1 cellular context compared by ENCODE assay signal in the genomic region with DNA sequence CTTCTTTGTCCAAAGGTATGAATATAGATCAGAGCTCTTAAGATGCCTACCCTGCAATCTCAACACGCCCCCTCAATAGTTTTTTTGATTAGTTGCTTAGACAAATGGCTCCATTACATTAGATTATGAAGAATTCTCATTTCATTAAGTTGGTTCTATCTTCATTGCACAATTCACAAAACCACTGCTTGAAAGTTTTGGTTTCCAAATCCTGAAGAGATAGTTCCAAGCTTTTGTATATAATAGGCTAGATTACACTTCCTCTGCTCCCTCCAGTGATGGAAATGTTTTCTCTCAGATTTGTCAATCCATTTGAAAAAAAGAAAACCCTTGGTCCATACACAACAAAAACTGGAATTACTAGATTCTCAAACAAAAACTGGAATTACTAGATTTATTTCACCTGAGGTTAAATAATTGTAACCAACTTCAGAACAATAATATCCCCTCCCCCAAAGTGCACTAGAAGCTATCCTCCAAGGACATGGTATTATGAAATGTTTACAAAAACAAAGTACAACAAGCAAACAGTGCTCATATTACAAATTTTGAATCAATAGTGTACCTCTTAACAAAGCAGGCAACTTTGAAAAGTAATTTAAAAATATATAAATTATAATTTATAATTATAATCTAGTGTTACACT.
A peak's percentile ranks its signal among the peaks of the same experiment; 100 is the strongest.
TF ChIP-seq lines count a peak whose summit lies in the region.

No MANE protein-coding gene starts in this region.

TF ChIP-seq in HepG2, 621 proteins besides CTCF, POLR2A, EP300 and RAD21 (continued from another document and continues in another):
- TF ChIP-seq, protein P1, sequence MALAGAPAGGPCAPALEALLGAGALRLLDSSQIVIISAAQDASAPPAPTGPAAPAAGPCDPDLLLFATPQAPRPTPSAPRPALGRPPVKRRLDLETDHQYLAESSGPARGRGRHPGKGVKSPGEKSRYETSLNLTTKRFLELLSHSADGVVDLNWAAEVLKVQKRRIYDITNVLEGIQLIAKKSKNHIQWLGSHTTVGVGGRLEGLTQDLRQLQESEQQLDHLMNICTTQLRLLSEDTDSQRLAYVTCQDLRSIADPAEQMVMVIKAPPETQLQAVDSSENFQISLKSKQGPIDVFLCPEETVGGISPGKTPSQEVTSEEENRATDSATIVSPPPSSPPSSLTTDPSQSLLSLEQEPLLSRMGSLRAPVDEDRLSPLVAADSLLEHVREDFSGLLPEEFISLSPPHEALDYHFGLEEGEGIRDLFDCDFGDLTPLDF (CRISPR knock-in tag; IDR thresholded peaks at IDR 0.05), result no peak
- TF ChIP-seq, protein P2, sequence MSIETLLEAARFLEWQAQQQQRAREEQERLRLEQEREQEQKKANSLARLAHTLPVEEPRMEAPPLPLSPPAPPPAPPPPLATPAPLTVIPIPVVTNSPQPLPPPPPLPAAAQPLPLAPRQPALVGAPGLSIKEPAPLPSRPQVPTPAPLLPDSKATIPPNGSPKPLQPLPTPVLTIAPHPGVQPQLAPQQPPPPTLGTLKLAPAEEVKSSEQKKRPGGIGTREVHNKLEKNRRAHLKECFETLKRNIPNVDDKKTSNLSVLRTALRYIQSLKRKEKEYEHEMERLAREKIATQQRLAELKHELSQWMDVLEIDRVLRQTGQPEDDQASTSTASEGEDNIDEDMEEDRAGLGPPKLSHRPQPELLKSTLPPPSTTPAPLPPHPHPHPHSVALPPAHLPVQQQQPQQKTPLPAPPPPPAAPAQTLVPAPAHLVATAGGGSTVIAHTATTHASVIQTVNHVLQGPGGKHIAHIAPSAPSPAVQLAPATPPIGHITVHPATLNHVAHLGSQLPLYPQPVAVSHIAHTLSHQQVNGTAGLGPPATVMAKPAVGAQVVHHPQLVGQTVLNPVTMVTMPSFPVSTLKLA (IDR thresholded peaks at IDR 0.05), result no peak
- TF ChIP-seq ZNF432 (CRISPR knock-in tag; IDR thresholded peaks at IDR 0.05; ENCODE audit: borderline replicate concordance) (no peak), ZBTB21 (CRISPR knock-in tag; IDR thresholded peaks at IDR 0.05) (no peak), ZSCAN30 (CRISPR knock-in tag; IDR thresholded peaks at IDR 0.05) (no peak), SMAD1 (CRISPR knock-in tag; IDR thresholded peaks at IDR 0.05; ENCODE audit: borderline replicate concordance, low read depth) (no peak), AHR (CRISPR knock-in tag; IDR thresholded peaks at IDR 0.05) (no peak), SRSF1 (optimal IDR thresholded peaks at IDR 0.05; ENCODE audit: low read depth, low read length) (no peak), SOX13 (IDR thresholded peaks at IDR 0.05) (no peak), SOX13 (CRISPR knock-in tag; conservative IDR thresholded peaks at IDR 0.05 in 1 of 2, IDR thresholded peaks at IDR 0.05 in 1 of 2) (peak in 1 of 2 experiments; percentile 73; a peak in 1 of 4 replicates), ZNF207 (IDR thresholded peaks at IDR 0.05; ENCODE audit: borderline replicate concordance) (no peak), BORCS8-MEF2B (CRISPR knock-in tag; IDR thresholded peaks at IDR 0.05) (no peak), ZFP1 (CRISPR knock-in tag; IDR thresholded peaks at IDR 0.05) (no peak), SOX5 (CRISPR knock-in tag; IDR thresholded peaks at IDR 0.05; ENCODE audit: borderline replicate concordance) (peak; percentile 74; the same call in 1 of the 2 replicates), CEBPG (CRISPR knock-in tag; IDR thresholded peaks at IDR 0.05) (peak; percentile 75), NFIB (CRISPR knock-in tag; IDR thresholded peaks at IDR 0.05; ENCODE audit: borderline replicate concordance) (no peak), HNF4A (CRISPR knock-in tag; IDR thresholded peaks at IDR 0.05) (peak; percentile 50; the same call in 1 of the 2 replicates), NKX3-1 (CRISPR knock-in tag; IDR thresholded peaks at IDR 0.05) (no peak), NR1H2 (CRISPR knock-in tag; IDR thresholded peaks at IDR 0.05; ENCODE audit: borderline replicate concordance, low read depth) (no peak), ATF7 (IDR thresholded peaks at IDR 0.05) (no peak), ATF7 (CRISPR knock-in tag; IDR thresholded peaks at IDR 0.05) (no peak), SAP130 (CRISPR knock-in tag; IDR thresholded peaks at IDR 0.05; ENCODE audit: low read depth) (peak; percentile 48; the same call in 1 of the 2 replicates), ZNF510 (CRISPR knock-in tag; IDR thresholded peaks at IDR 0.05; ENCODE audit: low read depth) (no peak), SNRNP70 (IDR thresholded peaks at IDR 0.05; ENCODE audit: low read depth, low read length) (no peak), ZNF274 (CRISPR knock-in tag; IDR thresholded peaks at IDR 0.05) (no peak), ZNF678 (CRISPR knock-in tag; IDR thresholded peaks at IDR 0.05) (no peak), FOXP1 (IDR thresholded peaks at IDR 0.05) (peak; percentile 85), FOXP1 (CRISPR knock-in tag; IDR thresholded peaks at IDR 0.05) (peak; percentile 96), HNRNPLL (IDR thresholded peaks at IDR 0.05; ENCODE audit: low read depth, low read length, poor library complexity, severe bottlenecking) (no peak), REXO4 (CRISPR knock-in tag; IDR thresholded peaks at IDR 0.05; ENCODE audit: borderline replicate concordance) (no peak), TCF7 (IDR thresholded peaks at IDR 0.05; ENCODE audit: low read depth) (peak; percentile 24; the same call in 1 of the 2 replicates), HDAC6 (IDR thresholded peaks at IDR 0.05; ENCODE audit: low read depth, low read length) (no peak), ZNF121 (CRISPR knock-in tag; IDR thresholded peaks at IDR 0.05) (no peak), ZNF768 (CRISPR knock-in tag; IDR thresholded peaks at IDR 0.05) (no peak)
- TF ChIP-seq, protein P3, sequence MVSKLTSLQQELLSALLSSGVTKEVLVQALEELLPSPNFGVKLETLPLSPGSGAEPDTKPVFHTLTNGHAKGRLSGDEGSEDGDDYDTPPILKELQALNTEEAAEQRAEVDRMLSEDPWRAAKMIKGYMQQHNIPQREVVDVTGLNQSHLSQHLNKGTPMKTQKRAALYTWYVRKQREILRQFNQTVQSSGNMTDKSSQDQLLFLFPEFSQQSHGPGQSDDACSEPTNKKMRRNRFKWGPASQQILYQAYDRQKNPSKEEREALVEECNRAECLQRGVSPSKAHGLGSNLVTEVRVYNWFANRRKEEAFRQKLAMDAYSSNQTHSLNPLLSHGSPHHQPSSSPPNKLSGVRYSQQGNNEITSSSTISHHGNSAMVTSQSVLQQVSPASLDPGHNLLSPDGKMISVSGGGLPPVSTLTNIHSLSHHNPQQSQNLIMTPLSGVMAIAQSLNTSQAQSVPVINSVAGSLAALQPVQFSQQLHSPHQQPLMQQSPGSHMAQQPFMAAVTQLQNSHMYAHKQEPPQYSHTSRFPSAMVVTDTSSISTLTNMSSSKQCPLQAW (CRISPR knock-in tag; IDR thresholded peaks at IDR 0.05), result no peak
- TF ChIP-seq, protein P4, sequence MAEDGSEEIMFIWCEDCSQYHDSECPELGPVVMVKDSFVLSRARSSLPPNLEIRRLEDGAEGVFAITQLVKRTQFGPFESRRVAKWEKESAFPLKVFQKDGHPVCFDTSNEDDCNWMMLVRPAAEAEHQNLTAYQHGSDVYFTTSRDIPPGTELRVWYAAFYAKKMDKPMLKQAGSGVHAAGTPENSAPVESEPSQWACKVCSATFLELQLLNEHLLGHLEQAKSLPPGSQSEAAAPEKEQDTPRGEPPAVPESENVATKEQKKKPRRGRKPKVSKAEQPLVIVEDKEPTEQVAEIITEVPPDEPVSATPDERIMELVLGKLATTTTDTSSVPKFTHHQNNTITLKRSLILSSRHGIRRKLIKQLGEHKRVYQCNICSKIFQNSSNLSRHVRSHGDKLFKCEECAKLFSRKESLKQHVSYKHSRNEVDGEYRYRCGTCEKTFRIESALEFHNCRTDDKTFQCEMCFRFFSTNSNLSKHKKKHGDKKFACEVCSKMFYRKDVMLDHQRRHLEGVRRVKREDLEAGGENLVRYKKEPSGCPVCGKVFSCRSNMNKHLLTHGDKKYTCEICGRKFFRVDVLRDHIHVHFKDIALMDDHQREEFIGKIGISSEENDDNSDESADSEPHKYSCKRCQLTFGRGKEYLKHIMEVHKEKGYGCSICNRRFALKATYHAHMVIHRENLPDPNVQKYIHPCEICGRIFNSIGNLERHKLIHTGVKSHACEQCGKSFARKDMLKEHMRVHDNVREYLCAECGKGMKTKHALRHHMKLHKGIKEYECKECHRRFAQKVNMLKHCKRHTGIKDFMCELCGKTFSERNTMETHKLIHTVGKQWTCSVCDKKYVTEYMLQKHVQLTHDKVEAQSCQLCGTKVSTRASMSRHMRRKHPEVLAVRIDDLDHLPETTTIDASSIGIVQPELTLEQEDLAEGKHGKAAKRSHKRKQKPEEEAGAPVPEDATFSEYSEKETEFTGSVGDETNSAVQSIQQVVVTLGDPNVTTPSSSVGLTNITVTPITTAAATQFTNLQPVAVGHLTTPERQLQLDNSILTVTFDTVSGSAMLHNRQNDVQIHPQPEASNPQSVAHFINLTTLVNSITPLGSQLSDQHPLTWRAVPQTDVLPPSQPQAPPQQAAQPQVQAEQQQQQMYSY (CRISPR knock-in tag; IDR thresholded peaks at IDR 0.05), result no peak
- TF ChIP-seq, protein P5, sequence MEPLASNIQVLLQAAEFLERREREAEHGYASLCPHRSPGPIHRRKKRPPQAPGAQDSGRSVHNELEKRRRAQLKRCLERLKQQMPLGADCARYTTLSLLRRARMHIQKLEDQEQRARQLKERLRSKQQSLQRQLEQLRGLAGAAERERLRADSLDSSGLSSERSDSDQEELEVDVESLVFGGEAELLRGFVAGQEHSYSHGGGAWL (CRISPR knock-in tag; IDR thresholded peaks at IDR 0.05), result no peak
- TF ChIP-seq, protein P6, sequence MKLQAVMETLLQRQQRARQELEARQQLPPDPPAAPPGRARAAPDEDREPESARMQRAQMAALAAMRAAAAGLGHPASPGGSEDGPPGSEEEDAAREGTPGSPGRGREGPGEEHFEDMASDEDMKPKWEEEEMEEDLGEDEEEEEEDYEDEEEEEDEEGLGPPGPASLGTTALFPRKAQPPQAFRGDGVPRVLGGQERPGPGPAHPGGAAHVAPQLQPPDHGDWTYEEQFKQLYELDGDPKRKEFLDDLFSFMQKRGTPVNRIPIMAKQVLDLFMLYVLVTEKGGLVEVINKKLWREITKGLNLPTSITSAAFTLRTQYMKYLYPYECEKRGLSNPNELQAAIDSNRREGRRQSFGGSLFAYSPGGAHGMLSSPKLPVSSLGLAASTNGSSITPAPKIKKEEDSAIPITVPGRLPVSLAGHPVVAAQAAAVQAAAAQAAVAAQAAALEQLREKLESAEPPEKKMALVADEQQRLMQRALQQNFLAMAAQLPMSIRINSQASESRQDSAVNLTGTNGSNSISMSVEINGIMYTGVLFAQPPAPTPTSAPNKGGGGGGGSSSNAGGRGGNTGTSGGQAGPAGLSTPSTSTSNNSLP (IDR thresholded peaks at IDR 0.05; ENCODE audit: low read depth, low read length), result peak; percentile 82; the same call in 1 of the 2 replicates
- TF ChIP-seq, protein P7, sequence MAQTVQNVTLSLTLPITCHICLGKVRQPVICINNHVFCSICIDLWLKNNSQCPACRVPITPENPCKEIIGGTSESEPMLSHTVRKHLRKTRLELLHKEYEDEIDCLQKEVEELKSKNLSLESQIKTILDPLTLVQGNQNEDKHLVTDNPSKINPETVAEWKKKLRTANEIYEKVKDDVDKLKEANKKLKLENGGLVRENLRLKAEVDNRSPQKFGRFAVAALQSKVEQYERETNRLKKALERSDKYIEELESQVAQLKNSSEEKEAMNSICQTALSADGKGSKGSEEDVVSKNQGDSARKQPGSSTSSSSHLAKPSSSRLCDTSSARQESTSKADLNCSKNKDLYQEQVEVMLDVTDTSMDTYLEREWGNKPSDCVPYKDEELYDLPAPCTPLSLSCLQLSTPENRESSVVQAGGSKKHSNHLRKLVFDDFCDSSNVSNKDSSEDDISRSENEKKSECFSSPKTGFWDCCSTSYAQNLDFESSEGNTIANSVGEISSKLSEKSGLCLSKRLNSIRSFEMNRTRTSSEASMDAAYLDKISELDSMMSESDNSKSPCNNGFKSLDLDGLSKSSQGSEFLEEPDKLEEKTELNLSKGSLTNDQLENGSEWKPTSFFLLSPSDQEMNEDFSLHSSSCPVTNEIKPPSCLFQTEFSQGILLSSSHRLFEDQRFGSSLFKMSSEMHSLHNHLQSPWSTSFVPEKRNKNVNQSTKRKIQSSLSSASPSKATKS (CRISPR knock-in tag; IDR thresholded peaks at IDR 0.05), result no peak
- TF ChIP-seq, protein P8, sequence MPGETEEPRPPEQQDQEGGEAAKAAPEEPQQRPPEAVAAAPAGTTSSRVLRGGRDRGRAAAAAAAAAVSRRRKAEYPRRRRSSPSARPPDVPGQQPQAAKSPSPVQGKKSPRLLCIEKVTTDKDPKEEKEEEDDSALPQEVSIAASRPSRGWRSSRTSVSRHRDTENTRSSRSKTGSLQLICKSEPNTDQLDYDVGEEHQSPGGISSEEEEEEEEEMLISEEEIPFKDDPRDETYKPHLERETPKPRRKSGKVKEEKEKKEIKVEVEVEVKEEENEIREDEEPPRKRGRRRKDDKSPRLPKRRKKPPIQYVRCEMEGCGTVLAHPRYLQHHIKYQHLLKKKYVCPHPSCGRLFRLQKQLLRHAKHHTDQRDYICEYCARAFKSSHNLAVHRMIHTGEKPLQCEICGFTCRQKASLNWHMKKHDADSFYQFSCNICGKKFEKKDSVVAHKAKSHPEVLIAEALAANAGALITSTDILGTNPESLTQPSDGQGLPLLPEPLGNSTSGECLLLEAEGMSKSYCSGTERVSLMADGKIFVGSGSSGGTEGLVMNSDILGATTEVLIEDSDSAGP (CRISPR knock-in tag; IDR thresholded peaks at IDR 0.05; ENCODE audit: borderline replicate concordance), result no peak
- TF ChIP-seq, protein P9, sequence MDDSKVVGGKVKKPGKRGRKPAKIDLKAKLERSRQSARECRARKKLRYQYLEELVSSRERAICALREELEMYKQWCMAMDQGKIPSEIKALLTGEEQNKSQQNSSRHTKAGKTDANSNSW (CRISPR knock-in tag; IDR thresholded peaks at IDR 0.05; ENCODE audit: borderline replicate concordance), result no peak
- TF ChIP-seq, protein P10, sequence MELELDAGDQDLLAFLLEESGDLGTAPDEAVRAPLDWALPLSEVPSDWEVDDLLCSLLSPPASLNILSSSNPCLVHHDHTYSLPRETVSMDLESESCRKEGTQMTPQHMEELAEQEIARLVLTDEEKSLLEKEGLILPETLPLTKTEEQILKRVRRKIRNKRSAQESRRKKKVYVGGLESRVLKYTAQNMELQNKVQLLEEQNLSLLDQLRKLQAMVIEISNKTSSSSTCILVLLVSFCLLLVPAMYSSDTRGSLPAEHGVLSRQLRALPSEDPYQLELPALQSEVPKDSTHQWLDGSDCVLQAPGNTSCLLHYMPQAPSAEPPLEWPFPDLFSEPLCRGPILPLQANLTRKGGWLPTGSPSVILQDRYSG (CRISPR knock-in tag; IDR thresholded peaks at IDR 0.05), result no peak
- TF ChIP-seq, protein P11, sequence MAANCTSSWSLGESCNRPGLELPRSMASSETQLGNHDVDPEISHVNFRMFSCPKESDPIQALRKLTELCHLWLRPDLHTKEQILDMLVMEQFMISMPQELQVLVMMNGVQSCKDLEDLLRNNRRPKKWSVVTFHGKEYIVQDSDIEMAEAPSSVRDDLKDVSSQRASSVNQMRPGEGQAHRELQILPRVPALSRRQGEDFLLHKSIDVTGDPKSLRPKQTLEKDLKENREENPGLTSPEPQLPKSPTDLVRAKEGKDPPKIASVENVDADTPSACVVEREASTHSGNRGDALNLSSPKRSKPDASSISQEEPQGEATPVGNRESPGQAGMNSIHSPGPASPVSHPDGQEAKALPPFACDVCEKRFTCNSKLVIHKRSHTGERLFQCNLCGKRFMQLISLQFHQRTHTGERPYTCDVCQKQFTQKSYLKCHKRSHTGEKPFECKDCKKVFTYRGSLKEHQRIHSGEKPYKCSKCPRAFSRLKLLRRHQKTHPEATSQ (CRISPR knock-in tag; IDR thresholded peaks at IDR 0.05; ENCODE audit: borderline replicate concordance), result no peak
